ENCODE assay signal across 25 cellular contexts in genomic region chr6:75874224-75874623, GRCh38.
"Had no signal": no experiment of that assay in that cellular context is flagged by ENCODE, and none has a peak within 500 bp of the region (broad histone marks: within the 10 kb centered on the region; RNA-seq: fewer than 3 reads in every experiment).

No MANE protein-coding gene starts in this region.

- H3K4me3 Mint-ChIP-seq: activated CD4-positive, alpha-beta memory T cell treated with anti-CD3 and anti-CD28 coated beads for 36 hours; activated CD4-positive, alpha-beta T cell treated with anti-CD3 and anti-CD28 coated beads, Interleukin-2, amount 10 ng/mL, durations not matched to agents 24 days and 14 days; activated naive CD4-positive, alpha-beta T cell treated with anti-CD3 and anti-CD28 coated beads for 36 hours; activated naive CD8-positive, alpha-beta T cell treated with anti-CD3 and anti-CD28 coated beads for 36 hours; activated T-helper 1 cell treated with anti-CD3 and anti-CD28 coated beads, Interleukin-12 subunit alpha, Interleukin-12 subunit beta, Interleukin-2, Interleukin-4 antibody, amounts not matched to agents 30 ng/mL and 10 ng/mL and 1 ng/mL, durations not matched to agents 14 hours and 24 hours and 36 hours; brain; naive thymus-derived CD8-positive, alpha-beta T cell; stimulated activated naive CD8-positive, alpha-beta T cell treated with anti-CD3 and anti-CD28 coated beads, Interleukin-15, Interleukin-2, amounts not matched to agents 100 ng/mL and 50 ng/mL, for 24 hours had no signal

- H3K9me3 Mint-ChIP-seq: activated CD4-positive, alpha-beta memory T cell treated with anti-CD3 and anti-CD28 coated beads for 36 hours; activated CD4-positive, alpha-beta T cell treated with anti-CD3 and anti-CD28 coated beads, Interleukin-2, amount 10 ng/mL, durations not matched to agents 24 days and 14 days; activated naive CD4-positive, alpha-beta T cell treated with anti-CD3 and anti-CD28 coated beads for 36 hours; activated naive CD8-positive, alpha-beta T cell treated with anti-CD3 and anti-CD28 coated beads for 36 hours; activated T-helper 1 cell treated with anti-CD3 and anti-CD28 coated beads, Interleukin-12 subunit alpha, Interleukin-12 subunit beta, Interleukin-2, Interleukin-4 antibody, amounts not matched to agents 30 ng/mL and 10 ng/mL and 1 ng/mL, durations not matched to agents 14 hours and 24 hours and 36 hours; brain; naive thymus-derived CD8-positive, alpha-beta T cell; stimulated activated naive CD8-positive, alpha-beta T cell treated with anti-CD3 and anti-CD28 coated beads, Interleukin-15, Interleukin-2, amounts not matched to agents 100 ng/mL and 50 ng/mL, for 24 hours had no signal

- DNase-seq: activated CD4-positive, alpha-beta memory T cell treated with anti-CD3 and anti-CD28 coated beads for 36 hours; activated CD4-positive, alpha-beta T cell treated with anti-CD3 and anti-CD28 coated beads, Interleukin-2, amount 10 ng/mL, durations not matched to agents 24 days and 14 days; activated CD4-positive, CD25-positive, alpha-beta regulatory T cell treated with anti-CD3 and anti-CD28 coated beads, Interleukin-2, amount 50 U/mL, for 72 hours; activated CD8-positive, alpha-beta memory T cell treated with anti-CD3 and anti-CD28 coated beads, Interleukin-2, amount 50 U/mL, for 4 hours; activated effector memory CD4-positive, alpha-beta T cell treated with anti-CD3 and anti-CD28 coated beads, Interleukin-2, amount 50 U/mL, for 16 hours; activated naive CD4-positive, alpha-beta T cell treated with anti-CD3 and anti-CD28 coated beads for 36 hours; activated naive CD8-positive, alpha-beta T cell treated with anti-CD3 and anti-CD28 coated beads for 36 hours; activated T-cell treated with anti-CD3 and anti-CD28 coated beads, Interleukin-2, amount 50 U/mL, for 1 hour; adrenal gland; foreskin keratinocyte; heart left ventricle; left colon; naive thymus-derived CD8-positive, alpha-beta T cell; stimulated activated CD4-positive, alpha-beta T cell treated with anti-CD3 and anti-CD28 coated beads, Interleukin-12 subunit alpha, Interleukin-12 subunit beta, amount 100 ng/mL, for 4 hours; stimulated activated CD4-positive, alpha-beta T cell treated with anti-CD3 and anti-CD28 coated beads, Interleukin-4, amount 100 ng/mL, for 1 hour; upper lobe of right lung; WERI-Rb-1 had no signal

- H3K4me3 ChIP-seq: adrenal gland, ascending aorta, esophagus muscularis mucosa, heart left ventricle, skin epidermis, thoracic aorta, upper lobe of right lung had no signal

- H3K36me3 Mint-ChIP-seq: activated CD4-positive, alpha-beta memory T cell treated with anti-CD3 and anti-CD28 coated beads for 36 hours; activated naive CD8-positive, alpha-beta T cell treated with anti-CD3 and anti-CD28 coated beads for 36 hours; naive thymus-derived CD8-positive, alpha-beta T cell had no signal

- H3K27ac ChIP-seq: adrenal gland, ascending aorta, esophagus muscularis mucosa, foreskin keratinocyte, heart left ventricle, skin epidermis, thoracic aorta, upper lobe of right lung, WERI-Rb-1 had no signal

- H3K27ac Mint-ChIP-seq: activated CD4-positive, alpha-beta memory T cell treated with anti-CD3 and anti-CD28 coated beads for 36 hours; activated CD4-positive, alpha-beta T cell treated with anti-CD3 and anti-CD28 coated beads, Interleukin-2, amount 10 ng/mL, durations not matched to agents 24 days and 14 days; activated naive CD4-positive, alpha-beta T cell treated with anti-CD3 and anti-CD28 coated beads for 36 hours; activated naive CD8-positive, alpha-beta T cell treated with anti-CD3 and anti-CD28 coated beads for 36 hours; activated T-helper 1 cell treated with anti-CD3 and anti-CD28 coated beads, Interleukin-12 subunit alpha, Interleukin-12 subunit beta, Interleukin-2, Interleukin-4 antibody, amounts not matched to agents 30 ng/mL and 10 ng/mL and 1 ng/mL, durations not matched to agents 14 hours and 24 hours and 36 hours; brain; naive thymus-derived CD8-positive, alpha-beta T cell; stimulated activated naive CD8-positive, alpha-beta T cell treated with anti-CD3 and anti-CD28 coated beads, Interleukin-15, Interleukin-2, amounts not matched to agents 100 ng/mL and 50 ng/mL, for 24 hours had no signal

- H3K27me3 ChIP-seq: adrenal gland, ascending aorta, esophagus muscularis mucosa, foreskin keratinocyte, heart left ventricle, upper lobe of right lung had no signal

- H3K4me1 ChIP-seq: adrenal gland, esophagus muscularis mucosa, foreskin keratinocyte, heart left ventricle, upper lobe of right lung had no signal

- H3K27me3 Mint-ChIP-seq: activated CD4-positive, alpha-beta memory T cell treated with anti-CD3 and anti-CD28 coated beads for 36 hours; activated CD4-positive, alpha-beta T cell treated with anti-CD3 and anti-CD28 coated beads, Interleukin-2, amount 10 ng/mL, durations not matched to agents 24 days and 14 days; brain; naive thymus-derived CD8-positive, alpha-beta T cell; stimulated activated naive CD8-positive, alpha-beta T cell treated with anti-CD3 and anti-CD28 coated beads, Interleukin-15, Interleukin-2, amounts not matched to agents 100 ng/mL and 50 ng/mL, for 24 hours had no signal

- H3K9me3 ChIP-seq: adrenal gland, ascending aorta, esophagus muscularis mucosa, heart left ventricle, thoracic aorta, upper lobe of right lung had no signal

- H3K36me3 ChIP-seq: adrenal gland, thoracic aorta had no signal

- ATAC-seq: foreskin keratinocyte; left colon; naive thymus-derived CD8-positive, alpha-beta T cell; sciatic nerve; upper lobe of right lung had no signal

- H3K4me1 Mint-ChIP-seq: activated CD4-positive, alpha-beta T cell treated with anti-CD3 and anti-CD28 coated beads, Interleukin-2, amount 10 ng/mL, durations not matched to agents 24 days and 14 days; activated naive CD8-positive, alpha-beta T cell treated with anti-CD3 and anti-CD28 coated beads for 36 hours; brain; naive thymus-derived CD8-positive, alpha-beta T cell had no signal
